Comparison of ENCODE assay signal across 1 cellular context in genomic region chr17:57869599-57870282, GRCh38.
TF ChIP-seq lines count a peak whose summit lies in the region.

No MANE protein-coding gene starts in this region.

TF ChIP-seq in HCT116, 20 proteins besides CTCF, POLR2A, EP300 and RAD21 (continued from another document):
- no peak for TF ChIP-seq REST (IDR thresholded peaks at IDR 0.05; ENCODE audit: low read depth)
- no peak for TF ChIP-seq SIN3A (IDR thresholded peaks at IDR 0.05; ENCODE audit: low read depth)
- TF ChIP-seq TCF7L2 (IDR thresholded peaks at IDR 0.05; ENCODE audit: borderline replicate concordance, extremely low read depth, insufficient read depth, insufficient read length) = no peak
- TF ChIP-seq ZFX (IDR thresholded peaks at IDR 0.05) = no peak
- no peak for TF ChIP-seq YY1 (IDR thresholded peaks at IDR 0.05; ENCODE audit: extremely low read depth, insufficient replicate concordance, low read depth, low read length)
